24 cellular contexts compared by ENCODE assay signal in genomic region chr15:33616485-33616884, GRCh38.
"Had no signal": no experiment of that assay in that cellular context is flagged by ENCODE, and none has a peak within 500 bp of the region (broad histone marks: within the 10 kb centered on the region; RNA-seq: fewer than 3 reads in every experiment).

No MANE protein-coding gene starts in this region.

- ATAC-seq: natural killer cell; right lobe of liver; stimulated activated effector memory CD8-positive, alpha-beta T cell treated with anti-CD3 and anti-CD28 coated beads, Interleukin-12 subunit alpha, Interleukin-12 subunit beta, amount 100 ng/mL, for 72 hours; upper lobe of right lung had no signal

- H2AFZ ChIP-seq: hepatocyte, neural progenitor cell had no signal

- H3K4me3 ChIP-seq: hepatocyte, left ventricle myocardium inferior, lung, neural progenitor cell, ovary, right atrium auricular region, right lobe of liver, spleen, suprapubic skin, thoracic aorta, tibial artery, upper lobe of right lung had no signal

- DNase-seq: islet precursor cell; left ventricle myocardium inferior; mesendoderm; naive B cell; natural killer cell; nephron progenitor cell; occipital lobe; ovary; right lobe of liver; small intestine; spleen; stimulated activated CD4-positive, alpha-beta T cell treated with anti-CD3 and anti-CD28 coated beads, Interleukin-4, amount 100 ng/mL, for 24 hours; stimulated activated naive CD4-positive, alpha-beta T cell; tibial artery; trophoblast cell; upper lobe of right lung had no signal

- H3K27me3 ChIP-seq: hepatocyte, neural progenitor cell, neutrophil, ovary, right atrium auricular region, right lobe of liver, spleen, suprapubic skin, tibial artery, upper lobe of right lung had no signal

- H3K79me2 ChIP-seq: hepatocyte had no signal

- H3K4me2 ChIP-seq: hepatocyte, neural progenitor cell had no signal

- H3K4me1 ChIP-seq: left ventricle myocardium inferior, neural progenitor cell, right atrium auricular region, right lobe of liver, spleen, suprapubic skin, tibial artery, upper lobe of right lung had no signal

- H3K9ac ChIP-seq: neural progenitor cell had no signal

- H3K27ac ChIP-seq: hepatocyte, left ventricle myocardium inferior, neural progenitor cell, neutrophil, ovary, right atrium auricular region, right lobe of liver, spleen, suprapubic skin, thoracic aorta, tibial artery, upper lobe of right lung had no signal

- H3K9me3 ChIP-seq: left ventricle myocardium inferior, neutrophil, ovary, right atrium auricular region, right lobe of liver, spleen, suprapubic skin, thoracic aorta, tibial artery, upper lobe of right lung had no signal

- H3K36me3 ChIP-seq: left ventricle myocardium inferior, neural progenitor cell, neutrophil, ovary, right atrium auricular region, right lobe of liver, spleen, suprapubic skin, thoracic aorta, tibial artery, upper lobe of right lung had no signal
